Comparison of ENCODE assay signal across 11 cellular contexts in the genomic region with DNA sequence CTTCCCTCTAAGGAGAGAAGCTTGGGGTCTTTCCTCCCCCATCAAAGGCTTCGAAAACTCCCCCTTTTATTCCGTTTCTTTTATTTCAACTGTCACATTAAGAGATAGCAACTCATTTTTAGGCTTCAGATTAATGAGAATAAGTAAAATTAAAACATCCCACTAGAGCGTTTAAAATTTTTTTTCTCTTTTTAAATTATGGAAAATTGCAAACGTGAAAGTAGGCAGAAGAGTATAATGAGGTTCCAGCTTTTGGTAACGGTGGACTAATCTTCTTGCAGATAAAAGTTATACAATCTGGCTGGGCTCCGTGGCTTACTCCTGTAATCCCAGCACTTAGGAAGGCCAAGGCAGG.
A peak's percentile ranks its signal among the peaks of the same experiment; 100 is the strongest.
DNase-seq lines count a peak whose midpoint lies in the region; ATAC-seq and TF ChIP-seq lines count a peak whose summit lies in the region.
"Had no signal": no experiment of that assay in that cellular context is flagged by ENCODE, and none has a peak within 500 bp of the region (broad histone marks: within the 10 kb centered on the region; RNA-seq: fewer than 3 reads in every experiment).

No MANE protein-coding gene starts in this region.

- CTCF ChIA-PET in SK-N-SH (lab: Yijun Ruan, JAX) (interaction anchor here (0.6 to 6.0 kb wide), 39 partner anchors 9 to 542 kb away, joined by 3 to 74 read pairs (median 5); a partner anchor contains a TSS), WTC11 (lab: Charles Lee) (interaction anchor here (0.7 to 2.5 kb wide), 37 partner anchors 11 to 443 kb away, joined by 3 to 39 read pairs (median 4); a partner anchor contains a TSS)

- peak overlapping the region; percentile 91; the same call in 1 of the 2 replicates for H3K4me2 ChIP-seq in SK-N-SH

- H3K4me1 ChIP-seq in SK-N-SH (ENCODE audit: control insufficient read depth in 1 of 2, insufficient read depth in 2 of 2, low read depth in 1 of 2, low read length in 1 of 2) = peaks cover 0 to 7% of the 10 kb centered on the region in 2 experiments; a peak in 1 of 4 replicates
- H3K4me1 ChIP-seq in iPS-15b (ENCODE audit: control insufficient read depth, insufficient read depth, low read length) = peaks cover 5% of the 10 kb centered on the region

- no peak for TF ChIP-seq RAD21 in SK-N-SH (IDR thresholded peaks at IDR 0.05; ENCODE audit: low read length)

- TF ChIP-seq EP300 in SK-N-SH (IDR thresholded peaks at IDR 0.05; ENCODE audit: borderline replicate concordance in 1 of 2, low read depth in 1 of 2, low read length in 1 of 2) = no peak

- no peaks in the 10 kb centered on the region for H3K27me3 ChIP-seq in SK-N-SH (ENCODE audit: insufficient read depth)
- H3K27me3 ChIP-seq in iPS-15b (ENCODE audit: control insufficient read depth, insufficient read depth, low read length) = no peaks in the 10 kb centered on the region
- H3K27me3 ChIP-seq: ovary had no signal

- H3K9me3 Mint-ChIP-seq in WTC11 = peaks cover 10% of the 10 kb centered on the region
- H3K9me3 Mint-ChIP-seq in stimulated activated effector memory CD8-positive, alpha-beta T cell treated with anti-CD3 and anti-CD28 coated beads, Interleukin-12 subunit alpha, Interleukin-12 subunit beta, amount 100 ng/mL, for 72 hours = no peaks in the 10 kb centered on the region
- H3K9me3 Mint-ChIP-seq: activated T-cell treated with anti-CD3 and anti-CD28 coated beads, Interleukin-2, amount 50 U/mL, for 24 hours had no signal

- H3K27ac ChIP-seq in SK-N-SH (ENCODE audit: low read depth in 2 of 2, low read length in 1 of 2) = no peak overlapping the region
- H3K27ac ChIP-seq: ovary had no signal

- no peaks in the 10 kb centered on the region for H3K36me3 ChIP-seq in SK-N-SH (replicated peaks in 1 of 2; ENCODE audit: control insufficient read depth in 1 of 2, insufficient read depth in 2 of 2, low read length in 1 of 2)
- H3K36me3 ChIP-seq in iPS-15b (ENCODE audit: control insufficient read depth, insufficient read depth, low read length) = no peaks in the 10 kb centered on the region
- H3K36me3 ChIP-seq: ovary had no signal

- H4K20me1 ChIP-seq in SK-N-SH (ENCODE audit: insufficient read depth) = no peaks in the 10 kb centered on the region

- H3K79me2 ChIP-seq in SK-N-SH (ENCODE audit: insufficient read depth) = no peaks in the 10 kb centered on the region

- peaks cover 6% of the 10 kb centered on the region for H3K36me3 Mint-ChIP-seq in WTC11
- no peaks in the 10 kb centered on the region for H3K36me3 Mint-ChIP-seq in stimulated activated effector memory CD8-positive, alpha-beta T cell treated with anti-CD3 and anti-CD28 coated beads, Interleukin-12 subunit alpha, Interleukin-12 subunit beta, amount 100 ng/mL, for 72 hours

- no peaks in the 10 kb centered on the region for H3K9me2 ChIP-seq in SK-N-SH

- 4% methylated on average over 6 of the region's 6 CpGs for WGBS in SK-N-SH (ENCODE audit: low lambda C conversion rate)

- peak overlapping the region; percentile 56 to 80; a peak in 3 of 4 replicates for H3K4me3 ChIP-seq in SK-N-SH (ENCODE audit: low read depth in 2 of 2, low read length in 1 of 2)
- H3K4me3 ChIP-seq in iPS-15b (ENCODE audit: low read depth, low read length) = peak overlapping the region; percentile 69
- H3K4me3 ChIP-seq: K562 had no signal

- H3K9me3 ChIP-seq in SK-N-SH = no peaks in the 10 kb centered on the region
- no peaks in the 10 kb centered on the region for H3K9me3 ChIP-seq in iPS-15b (ENCODE audit: control insufficient read depth, insufficient read depth, low read length)
- H3K9me3 ChIP-seq: ovary had no signal

- TF ChIP-seq CTCF in SK-N-SH (IDR thresholded peaks at IDR 0.05) (no peak), WTC11 (IDR thresholded peaks at IDR 0.05) (peak; percentile 49; the same call in 1 of the 2 replicates)

- ATAC-seq in SK-N-SH treated with all-trans-retinoic acid at 6 μM for 48 hours (no peak), WTC11 (no peak)
- no peak for ATAC-seq in stimulated activated effector memory CD8-positive, alpha-beta T cell treated with anti-CD3 and anti-CD28 coated beads, Interleukin-12 subunit alpha, Interleukin-12 subunit beta, amount 100 ng/mL, for 72 hours

- H3K9ac ChIP-seq in SK-N-SH (no peak overlapping the region), iPS-15b (ENCODE audit: low read depth, low read length) (no peak overlapping the region)

- peaks cover 37% of the 10 kb centered on the region for H3K4me1 Mint-ChIP-seq in WTC11
- peaks cover 4% of the 10 kb centered on the region for H3K4me1 Mint-ChIP-seq in stimulated activated effector memory CD8-positive, alpha-beta T cell treated with anti-CD3 and anti-CD28 coated beads, Interleukin-12 subunit alpha, Interleukin-12 subunit beta, amount 100 ng/mL, for 72 hours

- no peaks in the 10 kb centered on the region for H3F3A ChIP-seq in SK-N-SH (replicated peaks; ENCODE audit: insufficient read depth)

- peak overlapping the region; percentile 79 for H3K4me3 Mint-ChIP-seq in WTC11
- H3K4me3 Mint-ChIP-seq in stimulated activated effector memory CD8-positive, alpha-beta T cell treated with anti-CD3 and anti-CD28 coated beads, Interleukin-12 subunit alpha, Interleukin-12 subunit beta, amount 100 ng/mL, for 72 hours = peak overlapping the region; percentile 80

- DNase-seq in SK-N-SH = no peak
- DNase-seq in WTC11 (ENCODE audit: low spot score) = no peak
- no peak for DNase-seq in stimulated activated effector memory CD8-positive, alpha-beta T cell treated with anti-CD3 and anti-CD28 coated beads, Interleukin-12 subunit alpha, Interleukin-12 subunit beta, amount 100 ng/mL, for 72 hours (ENCODE audit: low spot score in 2 of 2)
- DNase-seq in middle frontal gyrus (ENCODE audit: extremely low spot score, low spot score) = no peak
- no peak for DNase-seq in NCI-H345 (lab: John Stamatoyannopoulos, UW)
- no peak for DNase-seq in HCEC 1CT

- H3K27me3 Mint-ChIP-seq in WTC11 (ENCODE audit: low read depth) = no peaks in the 10 kb centered on the region

- H2AFZ ChIP-seq in SK-N-SH (ENCODE audit: low read depth) = peak overlapping the region; percentile 88; the same call in 1 of the 2 replicates

- peak overlapping the region; percentile 81; the same call in 1 of the 2 replicates for H3K27ac Mint-ChIP-seq in WTC11
- no peak overlapping the region for H3K27ac Mint-ChIP-seq in stimulated activated effector memory CD8-positive, alpha-beta T cell treated with anti-CD3 and anti-CD28 coated beads, Interleukin-12 subunit alpha, Interleukin-12 subunit beta, amount 100 ng/mL, for 72 hours
- H3K27ac Mint-ChIP-seq: activated T-cell treated with anti-CD3 and anti-CD28 coated beads, Interleukin-2, amount 50 U/mL, for 24 hours had no signal

- POLR2A ChIA-PET in SK-N-SH (lab: Yijun Ruan, JAX) = no interaction called here
- POLR2A ChIA-PET in WTC11 (lab: Charles Lee) = interaction anchor here (0.9 to 1.3 kb wide), 3 partner anchors 13 to 194 kb away, joined by 3 read pairs; a partner anchor contains a TSS

TF ChIP-seq in SK-N-SH, 30 proteins besides CTCF, POLR2A, EP300 and RAD21 (continues in another document):
- TF ChIP-seq POLR2AphosphoS5 (IDR thresholded peaks at IDR 0.05; ENCODE audit: low read depth, low read length) (no peak), NFIC (IDR thresholded peaks at IDR 0.05; ENCODE audit: borderline replicate concordance) (no peak), FOSL2 (IDR thresholded peaks at IDR 0.05; ENCODE audit: borderline replicate concordance, low read depth) (no peak)

TF ChIP-seq in SK-N-SH treated with all-trans-retinoic acid at 6 μM for 48 hours, 23 proteins besides CTCF, POLR2A, EP300 and RAD21:
- no peak for TF ChIP-seq ISL1 (CRISPR knock-in tag; IDR thresholded peaks at IDR 0.05)
- no peak for TF ChIP-seq ZNF8 (CRISPR knock-in tag; IDR thresholded peaks at IDR 0.05)
- no peak for TF ChIP-seq TCF4 (CRISPR knock-in tag; IDR thresholded peaks at IDR 0.05; ENCODE audit: borderline replicate concordance)
- no peak for TF ChIP-seq ZFP3 (CRISPR knock-in tag; IDR thresholded peaks at IDR 0.05)
- TF ChIP-seq, protein P1, sequence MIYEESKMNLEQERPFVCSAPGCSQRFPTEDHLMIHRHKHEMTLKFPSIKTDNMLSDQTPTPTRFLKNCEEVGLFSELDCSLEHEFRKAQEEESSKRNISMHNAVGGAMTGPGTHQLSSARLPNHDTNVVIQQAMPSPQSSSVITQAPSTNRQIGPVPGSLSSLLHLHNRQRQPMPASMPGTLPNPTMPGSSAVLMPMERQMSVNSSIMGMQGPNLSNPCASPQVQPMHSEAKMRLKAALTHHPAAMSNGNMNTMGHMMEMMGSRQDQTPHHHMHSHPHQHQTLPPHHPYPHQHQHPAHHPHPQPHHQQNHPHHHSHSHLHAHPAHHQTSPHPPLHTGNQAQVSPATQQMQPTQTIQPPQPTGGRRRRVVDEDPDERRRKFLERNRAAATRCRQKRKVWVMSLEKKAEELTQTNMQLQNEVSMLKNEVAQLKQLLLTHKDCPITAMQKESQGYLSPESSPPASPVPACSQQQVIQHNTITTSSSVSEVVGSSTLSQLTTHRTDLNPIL (CRISPR knock-in tag; IDR thresholded peaks at IDR 0.05; ENCODE audit: low read depth) = no peak

TF ChIP-seq in WTC11, 78 proteins besides CTCF, POLR2A, EP300 and RAD21:
- TF ChIP-seq, protein P2, sequence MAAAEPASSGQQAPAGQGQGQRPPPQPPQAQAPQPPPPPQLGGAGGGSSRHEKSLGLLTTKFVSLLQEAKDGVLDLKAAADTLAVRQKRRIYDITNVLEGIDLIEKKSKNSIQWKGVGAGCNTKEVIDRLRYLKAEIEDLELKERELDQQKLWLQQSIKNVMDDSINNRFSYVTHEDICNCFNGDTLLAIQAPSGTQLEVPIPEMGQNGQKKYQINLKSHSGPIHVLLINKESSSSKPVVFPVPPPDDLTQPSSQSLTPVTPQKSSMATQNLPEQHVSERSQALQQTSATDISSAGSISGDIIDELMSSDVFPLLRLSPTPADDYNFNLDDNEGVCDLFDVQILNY (CRISPR knock-in tag; IDR thresholded peaks at IDR 0.05) = no peak
- TF ChIP-seq, protein P3, sequence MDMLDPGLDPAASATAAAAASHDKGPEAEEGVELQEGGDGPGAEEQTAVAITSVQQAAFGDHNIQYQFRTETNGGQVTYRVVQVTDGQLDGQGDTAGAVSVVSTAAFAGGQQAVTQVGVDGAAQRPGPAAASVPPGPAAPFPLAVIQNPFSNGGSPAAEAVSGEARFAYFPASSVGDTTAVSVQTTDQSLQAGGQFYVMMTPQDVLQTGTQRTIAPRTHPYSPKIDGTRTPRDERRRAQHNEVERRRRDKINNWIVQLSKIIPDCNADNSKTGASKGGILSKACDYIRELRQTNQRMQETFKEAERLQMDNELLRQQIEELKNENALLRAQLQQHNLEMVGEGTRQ (CRISPR knock-in tag; IDR thresholded peaks at IDR 0.05) = 0 out of 2 replicates have a peak, but pooled peaks have one; percentile 27
